Comparison of ENCODE assay signal across 8 cellular contexts in the genomic region with DNA sequence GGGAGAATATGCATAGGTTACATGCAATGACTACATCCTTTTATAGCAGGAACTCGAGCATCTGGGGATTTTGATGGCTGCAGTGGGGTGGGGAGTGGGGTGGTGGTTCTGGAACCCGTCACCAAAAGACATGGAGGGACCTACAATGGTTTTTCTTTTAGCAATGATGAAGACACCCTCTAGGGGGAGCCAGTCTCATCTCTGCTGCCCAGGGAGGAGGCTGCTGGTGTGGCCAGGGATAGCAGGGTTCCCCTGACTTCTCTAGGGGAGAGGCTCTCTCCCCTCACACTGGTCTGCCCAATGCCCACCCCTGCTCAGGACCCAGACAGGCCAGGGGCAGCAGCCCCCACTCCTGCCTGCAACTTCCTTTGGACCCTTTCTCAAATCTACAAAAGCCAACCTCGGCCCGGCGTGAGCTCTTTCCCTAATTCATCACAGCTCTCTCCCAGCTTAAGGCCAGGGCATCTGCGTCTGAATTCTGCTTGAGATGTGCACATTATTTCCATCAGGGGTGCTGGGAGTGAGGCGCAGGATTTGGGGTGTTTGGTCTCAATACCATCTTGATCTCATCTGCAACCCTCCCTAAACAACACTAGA.
A peak's percentile ranks its signal among the peaks of the same experiment; 100 is the strongest.
DNase-seq lines count a peak whose midpoint lies in the region; ATAC-seq, FAIRE-seq and TF ChIP-seq lines count a peak whose summit lies in the region.

No MANE protein-coding gene starts in this region.

- no peaks in the 10 kb centered on the region for H3K27me3 ChIP-seq in pancreas

- intact Hi-C loops in pancreas (cut with DNase I): loop anchor here in 1 of 3 donors (10.0 kb wide), 1 partner anchor 94 kb away; no protein-coding TSS in a partner anchor

- no peaks in the 10 kb centered on the region for H3K9me3 ChIP-seq in pancreas

- DNase-seq in ELF-1 (ENCODE audit: low read depth, low spot score) (peak; percentile 79), HS-27A (ENCODE audit: low read depth) (peak; percentile 17), SHP77 treated with DMSO at 0.1 percent for 48 hours (lab: John Stamatoyannopoulos, UW) (peak; percentile 28), pancreas (peak in 2 of 6 donors; percentile 13 to 38), amniotic stem cell (lab: John Stamatoyannopoulos, UW) (no peak)

- ATAC-seq in GM21360 (IDR thresholded peaks at IDR 0.05; ENCODE audit: unreplicated experiment) (peak; percentile 87), esophagus mucosa (peak; percentile 81), pancreas (peak; percentile 55 to 96 (median 86)), GM19023 (IDR thresholded peaks at IDR 0.05; ENCODE audit: unreplicated experiment) (no peak)

- WGBS in pancreas, 2 donors: 63 to 69% methylated on average over 7 of the region's 7 CpGs

- peaks cover 3 to 45% (median 5%) of the 10 kb centered on the region in 3 donors for H3K36me3 ChIP-seq in pancreas

- no peaks in the 10 kb centered on the region for H3K4me1 ChIP-seq in pancreas

- H3K4me3 ChIP-seq in pancreas: no peak overlapping the region

- TF ChIP-seq CTCF in pancreas (IDR thresholded peaks at IDR 0.05): peak; percentile 27 to 60 (median 51)

- no peak overlapping the region for H3K27ac ChIP-seq in pancreas

- FAIRE-seq in pancreas (lab: Jason Lieb, UNC): no peak
